Comparison of ENCODE assay signal across 11 cellular contexts in the genomic region with DNA sequence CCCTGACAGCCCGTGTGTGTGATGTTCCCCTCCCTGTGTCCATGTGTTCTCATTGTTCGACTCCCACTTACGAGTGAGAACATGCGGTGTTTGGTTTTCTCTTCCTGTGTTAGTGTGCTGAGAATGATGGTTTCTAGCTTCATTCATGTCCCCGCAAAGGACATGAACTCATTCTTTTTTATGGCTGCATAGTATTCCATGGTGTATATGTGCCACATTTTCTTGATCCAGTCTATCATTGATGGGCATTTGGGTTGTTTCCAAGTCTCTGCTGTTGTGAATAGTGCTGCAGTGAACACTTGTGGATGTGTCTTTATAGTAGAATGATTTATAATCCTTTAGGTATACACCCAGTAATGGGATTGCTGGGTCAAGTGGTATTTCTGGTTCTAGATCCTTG. TPM values are rescaled to one million over a fixed set of nuclear protein-coding genes. Genes with fewer than 3 reads are reported as not detected.
"Had no signal": no experiment of that assay in that cellular context is flagged by ENCODE, and none has a peak within 500 bp of the region (broad histone marks: within the 10 kb centered on the region; RNA-seq: fewer than 3 reads in every experiment).

No MANE protein-coding gene starts in this region.

RNA-seq across cellular contexts. Expression of gene HYAL4, which starts 6.4 kb away (rescaled TPM):
- total RNA-seq: activated B cell treated with CpG ODN at 0.5 μM for 24 hours; activated CD4-positive, alpha-beta memory T cell treated with anti-CD3 and anti-CD28 coated beads, Interleukin-2, amount 10 ng/mL, durations not matched to agents 7 days and 5 days; activated CD4-positive, alpha-beta T cell treated with anti-CD3 and anti-CD28 coated beads, Interleukin-2, amount 10 ng/mL, durations not matched to agents 24 days and 14 days; activated CD8-positive, alpha-beta memory T cell treated with anti-CD3 and anti-CD28 coated beads for 36 hours; activated CD8-positive, alpha-beta memory T cell treated with anti-CD3 and anti-CD28 coated beads, Interleukin-2, amount 10 ng/mL, durations not matched to agents 7 days and 5 days; activated CD8-positive, alpha-beta T cell treated with anti-CD3 and anti-CD28 coated beads for 36 hours; activated CD8-positive, alpha-beta T cell treated with anti-CD3 and anti-CD28 coated beads, Interleukin-2, amount 10 ng/mL, durations not matched to agents 7 days and 5 days; T-helper 1 cell treated with Interleukin-12 subunit alpha and Interleukin-12 subunit beta and Interleukin-4 antibody, amounts not matched to agents 30 ng/mL and 1 ng/mL, for 36 hours; T-helper 17 cell; T-helper 2 cell treated with Interferon-gamma antibody and Interleukin-4, amounts not matched to agents 100 ng/mL and 5 ng/mL, for 36 hours; WTC11 had no signal
